18 cellular contexts compared by ENCODE assay signal in genomic region chr2:20609995-20610357, GRCh38. TPM values are rescaled to one million over a fixed set of nuclear protein-coding genes. Genes with fewer than 3 reads are reported as not detected.
A peak's percentile ranks its signal among the peaks of the same experiment; 100 is the strongest.
DNase-seq lines count a peak whose midpoint lies in the region; ATAC-seq and TF ChIP-seq lines count a peak whose summit lies in the region.
"Had no signal": no experiment of that assay in that cellular context is flagged by ENCODE, and none has a peak within 500 bp of the region (broad histone marks: within the 10 kb centered on the region; RNA-seq: fewer than 3 reads in every experiment).

No MANE protein-coding gene starts in this region.

- H3K27me3 Mint-ChIP-seq in activated naive CD4-positive, alpha-beta T cell treated with anti-CD3 and anti-CD28 coated beads, Interleukin-2, amount 10 ng/mL, durations not matched to agents 7 days and 5 days, result peaks cover 4% of the 10 kb centered on the region
- H3K27me3 Mint-ChIP-seq in type B pancreatic cell, result no peaks in the 10 kb centered on the region
- H3K27me3 Mint-ChIP-seq: CD8-positive, alpha-beta memory T cell had no signal

- no peaks in the 10 kb centered on the region for H3K36me3 Mint-ChIP-seq in activated naive CD4-positive, alpha-beta T cell treated with anti-CD3 and anti-CD28 coated beads, Interleukin-2, amount 10 ng/mL, durations not matched to agents 7 days and 5 days
- H3K36me3 Mint-ChIP-seq in type B pancreatic cell, result peaks cover 4% of the 10 kb centered on the region

- H3K9me3 Mint-ChIP-seq in activated naive CD4-positive, alpha-beta T cell treated with anti-CD3 and anti-CD28 coated beads, Interleukin-2, amount 10 ng/mL, durations not matched to agents 7 days and 5 days, result no peaks in the 10 kb centered on the region
- H3K9me3 Mint-ChIP-seq in type B pancreatic cell, result peaks cover 4% of the 10 kb centered on the region

- DNase-seq in activated naive CD4-positive, alpha-beta T cell treated with anti-CD3 and anti-CD28 coated beads, Interleukin-2, amount 10 ng/mL, durations not matched to agents 7 days and 5 days, result peak; percentile 3
- DNase-seq in activated naive CD4-positive, alpha-beta T cell treated with Interleukin-2 at 50 U/mL for 16 hours, result no peak
- DNase-seq in left ventricle myocardium inferior (no peak), uterus (peak in 1 of 2 donors; percentile 16), NCI-H1417 treated with DMSO at 0.1 percent for 48 hours (lab: John Stamatoyannopoulos, UW) (no peak), type B pancreatic cell (ENCODE audit: extremely low spot score, unreplicated experiment) (no peak)
- DNase-seq: activated CD4-positive, alpha-beta T cell treated with anti-CD3 and anti-CD28 coated beads, Interleukin-2, amount 50 U/mL, for 4 hours; activated CD8-positive, alpha-beta memory T cell treated with anti-CD3 and anti-CD28 coated beads, Interleukin-2, amount 50 U/mL, for 48 hours; GF-D8; NCI-H524 treated with DMSO at 0.1 percent for 48 hours; stimulated activated CD4-positive, alpha-beta T cell treated with anti-CD3 and anti-CD28 coated beads, Interleukin-15, amount 100 ng/mL, for 24 hours had no signal

- H3K4me1 Mint-ChIP-seq in activated naive CD4-positive, alpha-beta T cell treated with anti-CD3 and anti-CD28 coated beads, Interleukin-2, amount 10 ng/mL, durations not matched to agents 7 days and 5 days, result no peaks in the 10 kb centered on the region
- H3K4me1 Mint-ChIP-seq in type B pancreatic cell (ENCODE audit: unreplicated experiment), result peaks cover 33% of the 10 kb centered on the region
- H3K4me1 Mint-ChIP-seq: CD8-positive, alpha-beta memory T cell had no signal

- no peak overlapping the region for H3K27ac Mint-ChIP-seq in activated naive CD4-positive, alpha-beta T cell treated with anti-CD3 and anti-CD28 coated beads, Interleukin-2, amount 10 ng/mL, durations not matched to agents 7 days and 5 days
- no peak overlapping the region for H3K27ac Mint-ChIP-seq in type B pancreatic cell

- no peak for ATAC-seq in HG03025 (IDR thresholded peaks at IDR 0.05; ENCODE audit: low FRiP score, unreplicated experiment)

- CTCF ChIA-PET in activated naive CD4-positive, alpha-beta T cell treated with anti-CD3 and anti-CD28 coated beads, Interleukin-2, amount 10 ng/mL, durations not matched to agents 7 days and 5 days (lab: Charles Lee), result no interaction called here

- TF ChIP-seq POLR2A in uterus (IDR thresholded peaks at IDR 0.05), result no peak

- TF ChIP-seq CTCF in left ventricle myocardium inferior (IDR thresholded peaks at IDR 0.05; ENCODE audit: borderline replicate concordance) (no peak), uterus (IDR thresholded peaks at IDR 0.05) (no peak), type B pancreatic cell (conservative IDR thresholded peaks at IDR 0.05) (no peak)

- H3K4me1 ChIP-seq in left ventricle myocardium inferior (peaks cover 78% of the 10 kb centered on the region), rectal smooth muscle tissue (ENCODE audit: control insufficient read depth, insufficient read depth, low read length) (peaks cover 69% of the 10 kb centered on the region), uterus (peaks cover 9 to 25% of the 10 kb centered on the region in 2 donors)

- no peak overlapping the region for H3K4me3 Mint-ChIP-seq in activated naive CD4-positive, alpha-beta T cell treated with anti-CD3 and anti-CD28 coated beads, Interleukin-2, amount 10 ng/mL, durations not matched to agents 7 days and 5 days
- no peak overlapping the region for H3K4me3 Mint-ChIP-seq in type B pancreatic cell
- H3K4me3 Mint-ChIP-seq: CD8-positive, alpha-beta memory T cell had no signal

- intact Hi-C loops in left ventricle myocardium inferior (cut with micrococcal nuclease), result no loop called here
- intact Hi-C loops in uterus (cut with DNase I; ENCODE audit: low total_unique reads), result no loop called here

- H3K9me3 ChIP-seq in left ventricle myocardium inferior (replicated peaks) (peaks cover 3% of the 10 kb centered on the region), uterus (no peaks in the 10 kb centered on the region)

- no peak overlapping the region for H3K4me3 ChIP-seq in left ventricle myocardium inferior
- no peak overlapping the region for H3K4me3 ChIP-seq in rectal smooth muscle tissue (ENCODE audit: low read length)
- H3K4me3 ChIP-seq in uterus, result no peak overlapping the region
- H3K4me3 ChIP-seq: coronary artery, SK-N-MC had no signal

- no peaks in the 10 kb centered on the region for H3K27me3 ChIP-seq in left ventricle myocardium inferior (ENCODE audit: low read depth)
- H3K27me3 ChIP-seq in rectal smooth muscle tissue (ENCODE audit: control insufficient read depth, insufficient read depth, low read length), result no peaks in the 10 kb centered on the region
- H3K27me3 ChIP-seq in uterus, result no peaks in the 10 kb centered on the region

- H3K36me3 ChIP-seq in left ventricle myocardium inferior (no peaks in the 10 kb centered on the region), rectal smooth muscle tissue (ENCODE audit: control insufficient read depth, insufficient read depth, low read length) (no peaks in the 10 kb centered on the region), uterus (no peaks in the 10 kb centered on the region)

- H3K27ac ChIP-seq in left ventricle myocardium inferior (replicated peaks), result peak overlapping the region; percentile 95
- peak overlapping the region; percentile 92 for H3K27ac ChIP-seq in rectal smooth muscle tissue (ENCODE audit: low read depth, low read length)
- peak overlapping the region; percentile 77 to 95 for H3K27ac ChIP-seq in uterus
- H3K27ac ChIP-seq: 22Rv1, SK-N-MC, VCaP had no signal

- no peak overlapping the region for H3K9ac ChIP-seq in rectal smooth muscle tissue (ENCODE audit: low read length)

RNA-seq across cellular contexts. Expression of gene HS1BP3, which starts 40.9 kb away (rescaled TPM):
- 16.6 TPM for total RNA-seq in left ventricle myocardium inferior
- 10 to 100 TPM in 3 of 4 donors, 1 to 10 TPM in 1; 7.1 to 41.8 (median 28.4) TPM for total RNA-seq in uterus
- total RNA-seq in type B pancreatic cell (ENCODE audit: low replicate concordance), result 22.1 and 24.3 TPM in 2 replicates

RNA-seq across cellular contexts. Expression of gene GDF7, which starts 57.0 kb away (rescaled TPM):
- total RNA-seq in left ventricle myocardium inferior (0.58 TPM), uterus (10 to 100 TPM in 1 of 4 donors, 1 to 10 TPM in 3; 1.5 to 45.6 (median 5.4) TPM), type B pancreatic cell (ENCODE audit: low replicate concordance) (0.31 and 24.3 TPM in 2 replicates)
- total RNA-seq: CD8-positive, alpha-beta memory T cell had no signal
